In genomic region chr12:56040963-56041578, GRCh38 we compare ENCODE assay signal across 8 cellular contexts. TPM values are rescaled to one million over a fixed set of nuclear protein-coding genes. Genes with fewer than 3 reads are reported as not detected.
DNase-seq lines count a peak whose midpoint lies in the region; ATAC-seq and TF ChIP-seq lines count a peak whose summit lies in the region.

No MANE protein-coding gene starts in this region.

- CTCF ChIA-PET in CD4-positive, alpha-beta memory T cell (lab: Charles Lee; ENCODE audit: partially characterized antibody), result interaction anchor here (0.6 to 6.7 kb wide), 17 partner anchors 12 to 1716 kb away, joined by 3 to 42 read pairs (median 4); partner anchors contain the start of genes COPZ1, RAB5B, SUOX and ZC3H10

- no peak for TF ChIP-seq CTCF in astrocyte of the spinal cord (IDR thresholded peaks at IDR 0.05; ENCODE audit: low read depth, low read length)

- in situ Hi-C loops in astrocyte of the spinal cord (cut with HindIII; ENCODE audit: low sequenced_read_pairs), result no loop called here

- peak overlapping the region; percentile 24 to 94 for H3K4me3 ChIP-seq in CD4-positive, alpha-beta memory T cell (ENCODE audit: low read length in 2 of 2)
- peak overlapping the region; percentile 99 for H3K4me3 ChIP-seq in astrocyte of the spinal cord (ENCODE audit: low read depth, low read length)
- peak overlapping the region; percentile 24 to 29 for H3K4me3 ChIP-seq in aorta (ENCODE audit: low read length in 2 of 2)

- H3K27ac ChIP-seq in CD4-positive, alpha-beta memory T cell (ENCODE audit: low read depth, low read length), result peak overlapping the region; percentile 87
- H3K27ac ChIP-seq in aorta (ENCODE audit: low read depth in 1 of 2, low read length in 2 of 2), result peak overlapping the region; percentile 39 to 69

- H3K27me3 Mint-ChIP-seq in CD4-positive, alpha-beta memory T cell, result no peaks in the 10 kb centered on the region
- no peaks in the 10 kb centered on the region for H3K27me3 Mint-ChIP-seq in memory B cell

- H3K27ac Mint-ChIP-seq in CD4-positive, alpha-beta memory T cell, result peak overlapping the region; percentile 96 to 100 (median 99)
- H3K27ac Mint-ChIP-seq in memory B cell, result peak overlapping the region; percentile 93

- H3K4me1 ChIP-seq in CD4-positive, alpha-beta memory T cell (ENCODE audit: insufficient read depth, low read length), result peaks cover 23% of the 10 kb centered on the region
- peaks cover 2 to 3% of the 10 kb centered on the region in 2 donors for H3K4me1 ChIP-seq in aorta (ENCODE audit: control insufficient read depth in 1 of 2, insufficient read depth in 2 of 2, low read length in 2 of 2)

- intact Hi-C loops in CD4-positive, alpha-beta memory T cell (cut with micrococcal nuclease), result loop anchor here (1.0 to 2.0 kb wide), 8 partner anchors 34 to 302 kb away; partner anchors contain the start of genes PA2G4, SARNP and ZC3H10
- intact Hi-C loops in aorta (cut with DNase I), result loop anchor here in 1 of 2 donors (5.0 to 10.0 kb wide), 2 partner anchors 44 to 64 kb away; partner anchors contain the start of genes PA2G4 and SUOX

- no peaks in the 10 kb centered on the region for H3K9me3 ChIP-seq in CD4-positive, alpha-beta memory T cell (ENCODE audit: control insufficient read depth in 1 of 2, low read length in 2 of 2)
- no peaks in the 10 kb centered on the region for H3K9me3 ChIP-seq in aorta (ENCODE audit: control insufficient read depth, low read length)

- H3K36me3 ChIP-seq in CD4-positive, alpha-beta memory T cell (ENCODE audit: insufficient read depth, low read length), result peaks cover 28% of the 10 kb centered on the region
- peaks cover 0 to 7% of the 10 kb centered on the region in 2 donors for H3K36me3 ChIP-seq in aorta (ENCODE audit: control insufficient read depth in 1 of 2, insufficient read depth in 2 of 2, low read length in 1 of 2)

- peaks cover 13 to 45% (median 21%) of the 10 kb centered on the region in 4 donors for H3K4me1 Mint-ChIP-seq in CD4-positive, alpha-beta memory T cell
- peaks cover 13% of the 10 kb centered on the region for H3K4me1 Mint-ChIP-seq in memory B cell

- no peak for DNase-seq in CD4-positive, alpha-beta memory T cell
- DNase-seq in astrocyte of the spinal cord (ENCODE audit: low read depth, low spot score) (no peak), memory B cell (ENCODE audit: low spot score in 2 of 2) (no peak), aorta (no peak), SIG-M5 treated with dmso at 0.1 percent for 504 hours (lab: John Stamatoyannopoulos, UW; ENCODE audit: unreplicated experiment) (no peak)
- no peak for DNase-seq in stimulated activated naive CD4-positive, alpha-beta T cell (lab: John Stamatoyannopoulos, UW)

- H3K4me3 Mint-ChIP-seq in CD4-positive, alpha-beta memory T cell, result peak overlapping the region; percentile 98 to 100 (median 99)
- H3K4me3 Mint-ChIP-seq in memory B cell, result peak overlapping the region; percentile 93

- POLR2A ChIA-PET in CD4-positive, alpha-beta memory T cell (lab: Charles Lee; ENCODE audit: partially characterized antibody), result interaction anchor here (0.7 to 2.2 kb wide), 18 partner anchors 28 to 312 kb away, joined by 3 to 16 read pairs (median 4); partner anchors contain the start of genes CD63, DNAJC14, ESYT1 and ORMDL2

- peaks cover 28 to 43% of the 10 kb centered on the region in 2 donors for H3K36me3 Mint-ChIP-seq in CD4-positive, alpha-beta memory T cell
- H3K36me3 Mint-ChIP-seq in memory B cell, result peaks cover 16% of the 10 kb centered on the region

- WGBS in aorta, 2 donors, result 57 to 60% methylated on average over 14 of the region's 14 CpGs

- H3K9me3 Mint-ChIP-seq in CD4-positive, alpha-beta memory T cell, result peaks cover 0 to 3% (median 0%) of the 10 kb centered on the region in 8 donors
- H3K9me3 Mint-ChIP-seq in memory B cell, result no peaks in the 10 kb centered on the region

- ATAC-seq in HG03097 (IDR thresholded peaks at IDR 0.05; ENCODE audit: low FRiP score, unreplicated experiment) (peak; percentile 17), memory B cell (ENCODE audit: low read depth) (no peak), aorta (ENCODE audit: low FRiP score) (no peak), HG03196 (IDR thresholded peaks at IDR 0.05; ENCODE audit: unreplicated experiment) (no peak)

- H3K27me3 ChIP-seq in CD4-positive, alpha-beta memory T cell (ENCODE audit: insufficient read depth, low read length), result no peaks in the 10 kb centered on the region
- no peaks in the 10 kb centered on the region for H3K27me3 ChIP-seq in aorta (ENCODE audit: control insufficient read depth in 1 of 2, insufficient read depth in 2 of 2, low read length in 1 of 2)

RNA-seq across cellular contexts. Expression of gene RPS26, which starts 0.6 kb away (rescaled TPM):
- 10 to 100 TPM; 55.6 to 55.8 TPM for total RNA-seq in CD4-positive, alpha-beta memory T cell
- 1,000 to 10,000 TPM in 1 of 2 donors, 100 to 1,000 TPM in 1; 386 to 1,449 TPM for polyA plus RNA-seq in CD4-positive, alpha-beta memory T cell
- 10 to 100 TPM; 40.5 to 69.1 TPM for total RNA-seq in aorta
- polyA plus RNA-seq in aorta, result 1,000 to 10,000 TPM in 1 of 2 donors, 100 to 1,000 TPM in 1; 973 to 1,454 TPM

RNA-seq across cellular contexts. Expression of gene IKZF4, which starts 20.2 kb away (rescaled TPM):
- total RNA-seq in CD4-positive, alpha-beta memory T cell, result 1 to 10 TPM; 7.2 to 7.9 TPM
- 1 to 10 TPM in 1 of 2 donors, under 1 TPM in 1; 0.37 to 2.2 TPM for polyA plus RNA-seq in CD4-positive, alpha-beta memory T cell
- 10 to 100 TPM in 1 of 2 donors, 1 to 10 TPM in 1; 9.8 to 12.2 TPM for total RNA-seq in aorta
- 1 to 10 TPM; 1.8 to 5.3 TPM for polyA plus RNA-seq in aorta

RNA-seq across cellular contexts. Expression of gene ERBB3, which starts 38.9 kb away (rescaled TPM):
- total RNA-seq in CD4-positive, alpha-beta memory T cell, result 1 to 10 TPM; 5.9 to 6.9 TPM
- under 1 TPM; 0.61 to 0.70 TPM for polyA plus RNA-seq in CD4-positive, alpha-beta memory T cell
- 1 to 10 TPM; 3.2 to 5.1 TPM for total RNA-seq in aorta
- 1 to 10 TPM in 1 of 2 donors, under 1 TPM in 1; 0.23 to 9.6 TPM for polyA plus RNA-seq in aorta

RNA-seq across cellular contexts. Expression of gene SUOX, which starts 44.0 kb away (rescaled TPM):
- total RNA-seq in CD4-positive, alpha-beta memory T cell, result 1 to 10 TPM; 5.4 to 5.9 TPM
- polyA plus RNA-seq in CD4-positive, alpha-beta memory T cell, result not detected
- total RNA-seq in aorta, result 10 to 100 TPM; 17.7 to 18.3 TPM
- 10 to 100 TPM in 1 of 2 donors, 1 to 10 TPM in 1; 6.4 to 17.6 TPM for polyA plus RNA-seq in aorta

Comparison
In these comparisons a context has a peak if more than half of its experiments do, and no peak if none do; other contexts are left out.
1. H3K4me3 ChIP-seq: peak in every context shown above with its lines; median percentile 99 in astrocyte of the spinal cord; 59 in CD4-positive, alpha-beta memory T cell; 26 in aorta.